In genomic region chr13:113209880-113210421, GRCh38 we compare ENCODE assay signal across 8 cellular contexts. TPM values are rescaled to one million over a fixed set of nuclear protein-coding genes. Genes with fewer than 3 reads are reported as not detected.
DNase-seq lines count a peak whose midpoint lies in the region; ATAC-seq and TF ChIP-seq lines count a peak whose summit lies in the region.

No MANE protein-coding gene starts in this region.

- H3K4me3 ChIP-seq in mucosa of rectum (ENCODE audit: low read length in 2 of 2): peak overlapping the region; percentile 71 to 75

- peak overlapping the region; percentile 91 for H3K4me3 Mint-ChIP-seq in endothelial cell (ENCODE audit: unreplicated experiment)

- in situ Hi-C loops in ACHN (cut with HindIII; ENCODE audit: low pct_ligation_motif_present, low pct_unique_long_range_greater_than_20kb, low sequenced_read_pairs): no loop called here

- DNase-seq in ACHN (peak; percentile 47), NCI-H748 treated with DMSO at 0.1 percent for 48 hours (lab: John Stamatoyannopoulos, UW) (peak; percentile 27), endothelial cell (ENCODE audit: low spot score) (peak; percentile 47)
- peak; percentile 35 to 52 for DNase-seq in activated CD8-positive, alpha-beta memory T cell treated with anti-CD3 and anti-CD28 coated beads for 4 hours (ENCODE audit: low read depth in 2 of 2)
- DNase-seq in stimulated activated CD8-positive, alpha-beta memory T cell treated with anti-CD3 and anti-CD28 coated beads, Interleukin-7, amount 100 ng/mL, for 4 hours (ENCODE audit: low read depth in 2 of 2): peak; percentile 58 to 64

- H3K9me3 Mint-ChIP-seq in endothelial cell (ENCODE audit: unreplicated experiment): no peaks in the 10 kb centered on the region

- TF ChIP-seq CTCF in endothelial cell (IDR thresholded peaks at IDR 0.05; ENCODE audit: unreplicated experiment): no peak

- no peaks in the 10 kb centered on the region for H3K9me3 ChIP-seq in mucosa of rectum (ENCODE audit: control insufficient read depth in 2 of 2, low read length in 2 of 2)

- H3K27ac ChIP-seq in mucosa of rectum (ENCODE audit: low read depth in 2 of 2, low read length in 2 of 2): peak overlapping the region; percentile 81 to 99

- peak overlapping the region; percentile 0 to 72 for H3K9ac ChIP-seq in mucosa of rectum (ENCODE audit: low read depth in 1 of 2, low read length in 2 of 2)

- H3K27me3 Mint-ChIP-seq in endothelial cell (ENCODE audit: unreplicated experiment): peaks cover 8% of the 10 kb centered on the region

- peaks cover 4 to 10% of the 10 kb centered on the region in 2 donors for H3K36me3 ChIP-seq in mucosa of rectum (ENCODE audit: control insufficient read depth in 2 of 2, insufficient read depth in 2 of 2, low read length in 2 of 2)

- H3K4me1 ChIP-seq in mucosa of rectum (ENCODE audit: control insufficient read depth in 2 of 2, insufficient read depth in 2 of 2, low read length in 2 of 2): peaks cover 12 to 17% of the 10 kb centered on the region in 2 donors

- peak overlapping the region; percentile 84 for H3K27ac Mint-ChIP-seq in endothelial cell (ENCODE audit: unreplicated experiment)

- peaks cover 21% of the 10 kb centered on the region for H3K4me1 Mint-ChIP-seq in endothelial cell (ENCODE audit: unreplicated experiment)

- H3K27me3 ChIP-seq in mucosa of rectum (ENCODE audit: control insufficient read depth in 2 of 2, insufficient read depth in 2 of 2, low read length in 2 of 2): no peaks in the 10 kb centered on the region

- peak; percentile 45 for TF ChIP-seq POLR2A in GM18526 (IDR thresholded peaks at IDR 0.05; ENCODE audit: extremely low read depth, insufficient read length)

- peaks cover 8% of the 10 kb centered on the region for H3K36me3 Mint-ChIP-seq in endothelial cell (ENCODE audit: low read depth, unreplicated experiment)

- ATAC-seq in HG03066 (IDR thresholded peaks at IDR 0.05; ENCODE audit: low read depth, unreplicated experiment): peak; percentile 33

RNA-seq across cellular contexts. Expression of gene CUL4A, which starts 0.5 kb away (rescaled TPM):
- total RNA-seq in endothelial cell (ENCODE audit: unreplicated experiment): 55.8 TPM

RNA-seq across cellular contexts. Expression of gene PCID2, which starts 1.5 kb away (rescaled TPM):
- 44.3 TPM for total RNA-seq in endothelial cell (ENCODE audit: unreplicated experiment)

RNA-seq across cellular contexts. Expression of gene PROZ, which starts 51.5 kb away (rescaled TPM):
- total RNA-seq in endothelial cell (ENCODE audit: unreplicated experiment): not detected

Comparison
In these comparisons a context has a peak if more than half of its experiments do, and no peak if none do; other contexts are left out.
1. Peak in every context shown above with its lines: DNase-seq, ATAC-seq, H3K4me3 ChIP-seq and H3K27ac ChIP-seq.